ENCODE assay signal across 8 cellular contexts in the genomic region with DNA sequence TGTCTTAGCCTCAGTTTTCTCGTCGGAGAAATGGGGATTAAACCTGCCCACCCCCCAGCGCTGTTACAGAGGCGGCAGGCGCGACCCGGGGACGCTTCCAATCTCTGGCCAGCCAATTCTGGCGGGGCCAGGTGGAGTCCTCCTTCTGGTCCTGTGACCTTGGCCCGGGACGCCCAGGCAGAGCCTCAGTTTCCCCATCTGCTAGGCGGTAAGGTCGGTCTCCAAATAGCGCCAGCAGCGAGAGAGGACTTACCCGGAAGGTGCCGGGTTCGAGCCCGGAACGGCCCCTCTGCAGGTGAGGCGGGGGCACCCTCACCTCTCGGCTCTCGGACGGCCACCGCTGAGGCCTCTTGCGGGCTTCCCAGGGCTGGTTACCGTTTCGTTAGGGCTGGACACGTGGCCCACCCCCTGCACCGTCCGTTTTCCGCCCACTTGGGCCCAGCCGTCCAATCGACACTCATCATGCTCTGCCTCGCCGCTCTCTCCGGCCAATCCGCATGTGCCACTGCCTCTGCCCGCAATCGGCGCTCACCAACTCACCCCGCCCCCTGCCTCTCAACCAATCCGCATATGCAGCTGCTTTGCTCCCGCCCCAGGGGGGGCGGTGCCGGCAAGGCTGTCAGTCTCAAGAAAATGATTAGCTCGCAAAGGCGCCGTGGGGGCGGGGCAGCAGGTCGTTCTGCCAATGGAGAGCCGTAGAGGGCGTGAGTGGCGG. TPM values are rescaled to one million over a fixed set of nuclear protein-coding genes. Genes with fewer than 3 reads are reported as not detected.
DNase-seq lines count a peak whose midpoint lies in the region; ATAC-seq, FAIRE-seq and TF ChIP-seq lines count a peak whose summit lies in the region.

Gene ISOC2 (minus strand): TSS at position 384 of the 715 bp plus-strand sequence. CDS start 5,156 bp downstream, outside the sequence.

- peak within 1 kb of the TSS; percentile 86 to 93 (median 90) for H3K27ac ChIP-seq in pancreas
- peak within 1 kb of the TSS; percentile 83 to 91 for H3K27ac ChIP-seq in tibial artery

- no peaks in the 10 kb centered on the region for H3K27me3 ChIP-seq in adipocyte (replicated peaks; ENCODE audit: control insufficient read depth, insufficient read depth, low read length)
- H3K27me3 ChIP-seq in pancreas = no peaks in the 10 kb centered on the region
- H3K27me3 ChIP-seq in tibial artery = no peaks in the 10 kb centered on the region

- TF ChIP-seq CTCF in GM12875 (IDR thresholded peaks at IDR 0.05; ENCODE audit: borderline replicate concordance, insufficient read depth, low read depth, low read length) (no peak), pancreas (IDR thresholded peaks at IDR 0.05) (no peak), tibial artery (IDR thresholded peaks at IDR 0.05) (no peak)

- peak within 1 kb of the TSS; percentile 87 for H3K4me3 ChIP-seq in GM12875 (ENCODE audit: low read depth, low read length)
- H3K4me3 ChIP-seq in adipocyte (ENCODE audit: low read length) = peak within 1 kb of the TSS; percentile 98
- peak within 1 kb of the TSS; percentile 61 to 72 (median 64) for H3K4me3 ChIP-seq in pancreas
- H3K4me3 ChIP-seq in tibial artery = peak within 1 kb of the TSS; percentile 86 to 97

- DNase-seq in NCI-H1436 (lab: John Stamatoyannopoulos, UW) = peak; percentile 100
- DNase-seq in T follicular helper cell (ENCODE audit: low read depth) = peak; percentile 100
- DNase-seq in adipocyte (ENCODE audit: low read depth) = peak; percentile 100
- peak; percentile 100 for DNase-seq in Right ventricle myocardium superior
- DNase-seq in pancreas = peak; percentile 99 to 100 (median 100)
- DNase-seq in tibial artery = peak; percentile 100

- no peaks in the 10 kb centered on the region for H3K36me3 ChIP-seq in adipocyte (ENCODE audit: control insufficient read depth, insufficient read depth, low read length, severe bottlenecking)
- no peaks in the 10 kb centered on the region for H3K36me3 ChIP-seq in pancreas
- peaks cover 0 to 2% (median 0%) of the 10 kb centered on the region in 3 donors for H3K36me3 ChIP-seq in tibial artery

- intact Hi-C loops in Right ventricle myocardium superior (cut with DNase I) = no loop called here
- intact Hi-C loops in pancreas (cut with DNase I) = no loop called here
- intact Hi-C loops in tibial artery (cut with DNase I; ENCODE audit: low total_unique reads) = no loop called here

- H3K9ac ChIP-seq in adipocyte (ENCODE audit: low read length) = peak within 1 kb of the TSS; percentile 97

- ATAC-seq in HG02798 (IDR thresholded peaks at IDR 0.05; ENCODE audit: poor library complexity, unreplicated experiment) = peak; percentile 97
- peak; percentile 96 for ATAC-seq in Right ventricle myocardium superior (ENCODE audit: poor library complexity)
- peak; percentile 92 to 97 (median 94) for ATAC-seq in pancreas

- H3K4me1 ChIP-seq in adipocyte (ENCODE audit: control insufficient read depth, insufficient read depth, low read length) (peaks cover 21% of the 10 kb centered on the region), pancreas (peaks cover 0 to 7% (median 5%) of the 10 kb centered on the region in 3 donors), tibial artery (peaks cover 0 to 20% (median 15%) of the 10 kb centered on the region in 4 donors)

- H3K9me3 ChIP-seq in adipocyte (ENCODE audit: control insufficient read depth, low read length) (no peaks in the 10 kb centered on the region), pancreas (no peaks in the 10 kb centered on the region), tibial artery (no peaks in the 10 kb centered on the region)

- FAIRE-seq in pancreas (lab: Jason Lieb, UNC) = peak; percentile 98

- WGBS in pancreas, 2 donors = 0 to 1% methylated on average over 51 to 54 of the region's 54 CpGs

RNA-seq across cellular contexts. Expression of gene ISOC2, which starts in this region (rescaled TPM):
- total RNA-seq in Right ventricle myocardium superior (48.9 TPM), pancreas (10 to 100 TPM; 13.0 to 23.9 (median 20.9) TPM)
- polyA plus RNA-seq in pancreas = 10 to 100 TPM; 38.3 to 43.9 TPM

Comparison
In these comparisons a context has a peak if more than half of its experiments do, and no peak if none do; other contexts are left out.
1. Peak in every context shown above with its lines: DNase-seq, ATAC-seq, H3K4me3 ChIP-seq and H3K27ac ChIP-seq.